9 cellular contexts compared by ENCODE assay signal in the genomic region with DNA sequence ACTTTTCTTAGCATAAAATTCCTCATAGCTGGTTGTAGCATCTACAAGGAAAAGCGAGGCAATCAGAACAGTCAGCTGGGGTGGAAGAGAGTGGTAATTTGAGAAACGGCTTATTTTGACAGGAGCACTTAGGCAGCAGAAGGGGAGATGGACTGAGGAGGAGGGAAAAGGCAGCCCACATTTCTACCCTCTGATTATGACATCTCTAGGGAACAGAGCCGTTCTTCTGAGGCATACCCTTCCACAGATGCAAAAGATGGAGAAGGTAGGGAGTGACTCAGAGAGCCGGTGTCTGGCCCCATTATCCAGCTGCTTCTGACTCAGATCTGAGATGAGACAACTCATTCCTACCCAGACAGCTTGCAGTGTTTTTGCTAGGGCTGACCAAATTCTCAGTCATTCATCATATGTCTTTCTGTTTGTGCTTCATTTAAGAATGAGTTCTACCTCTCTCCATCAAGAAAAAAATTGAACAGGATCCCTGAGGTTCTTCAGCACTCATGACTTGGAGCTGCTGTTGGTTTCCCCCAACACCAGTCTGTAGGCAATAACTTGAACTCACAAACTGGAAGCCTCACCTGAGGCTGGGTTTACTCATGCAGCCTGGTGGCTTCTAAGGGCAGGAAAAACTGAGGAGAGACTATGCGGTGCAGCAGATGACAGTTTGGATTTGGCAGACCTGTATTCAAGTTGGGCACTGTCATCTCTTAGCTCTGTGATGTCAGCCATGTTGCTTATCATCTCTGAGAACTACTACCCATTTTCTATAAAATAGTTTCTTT. TPM values are rescaled to one million over a fixed set of nuclear protein-coding genes. Genes with fewer than 3 reads are reported as not detected.
DNase-seq lines count a peak whose midpoint lies in the region; TF ChIP-seq lines count a peak whose summit lies in the region.
"Had no signal": no experiment of that assay in that cellular context is flagged by ENCODE, and none has a peak within 500 bp of the region (broad histone marks: within the 10 kb centered on the region; RNA-seq: fewer than 3 reads in every experiment).

No MANE protein-coding gene starts in this region.

- H3K9me3 ChIP-seq in uterus: no peaks in the 10 kb centered on the region

- intact Hi-C loops in uterus (cut with DNase I; ENCODE audit: low total_unique reads): no loop called here

- H3K4me3 ChIP-seq in epithelial cell of proximal tubule (ENCODE audit: low read depth, low read length) (no peak overlapping the region), uterus (no peak overlapping the region)

- H3K4me1 ChIP-seq in uterus: no peaks in the 10 kb centered on the region

- DNase-seq in stimulated activated CD4-positive, alpha-beta T cell treated with anti-CD3 and anti-CD28 coated beads, Interleukin-15, amount 100 ng/mL, for 24 hours: peak; percentile 42
- DNase-seq in stimulated activated CD4-positive, alpha-beta T cell treated with anti-CD3 and anti-CD28 coated beads, Interleukin-4, amount 100 ng/mL, for 1 hour: no peak
- peak; percentile 97 for DNase-seq in LHCN-M2 (ENCODE audit: low read depth)
- DNase-seq in epithelial cell of proximal tubule (ENCODE audit: low read depth): peak; percentile 56
- DNase-seq in uterus: peak in 1 of 2 donors; percentile 49
- no peak for DNase-seq in NCI-H2081 treated with DMSO at 0.1 percent for 48 hours (lab: John Stamatoyannopoulos, UW)
- DNase-seq in mesenteric fat pad (ENCODE audit: low spot score): no peak
- DNase-seq in UCSD-AML1 (lab: John Stamatoyannopoulos, UW; ENCODE audit: unreplicated experiment): no peak
- DNase-seq: GDM1 had no signal

- TF ChIP-seq POLR2A in uterus (IDR thresholded peaks at IDR 0.05): no peak

- peak overlapping the region; percentile 20 to 43 for H3K27ac ChIP-seq in uterus

- H3K36me3 ChIP-seq in uterus: no peaks in the 10 kb centered on the region

- H3K27me3 ChIP-seq in uterus: no peaks in the 10 kb centered on the region

- no peak for TF ChIP-seq CTCF in epithelial cell of proximal tubule (conservative IDR thresholded peaks at IDR 0.05; ENCODE audit: low read depth, low read length)
- no peak for TF ChIP-seq CTCF in uterus (IDR thresholded peaks at IDR 0.05)

RNA-seq across cellular contexts. Expression of a gene that starts 15.9 kb away (rescaled TPM):
- total RNA-seq in LHCN-M2 (2014; rRNA removed) (10.7 and 22.6 TPM in 2 replicates), epithelial cell of proximal tubule (37.6 and 49.4 TPM in 2 replicates), uterus (100 to 1,000 TPM in 1 of 4 donors, 10 to 100 TPM in 1, 1 to 10 TPM in 2; 4.4 to 136 (median 24.7) TPM), mesenteric fat pad (22.7 TPM)
- 27.5 TPM for polyA plus RNA-seq in LHCN-M2 (2012)

Comparison
In these comparisons a context has a peak if more than half of its experiments do, and no peak if none do; other contexts are left out.
1. DNase-seq: peak in stimulated activated CD4-positive, alpha-beta T cell treated with anti-CD3 and anti-CD28 coated beads, Interleukin-15, amount 100 ng/mL, for 24 hours (single experiment), LHCN-M2 (single experiment) and epithelial cell of proximal tubule (single experiment); none in stimulated activated CD4-positive, alpha-beta T cell treated with anti-CD3 and anti-CD28 coated beads, Interleukin-4, amount 100 ng/mL, for 1 hour (single experiment), NCI-H2081 treated with DMSO at 0.1 percent for 48 hours (single experiment), mesenteric fat pad (single experiment) and UCSD-AML1 (single experiment).